2 cellular contexts compared by ENCODE assay signal in the genomic region with DNA sequence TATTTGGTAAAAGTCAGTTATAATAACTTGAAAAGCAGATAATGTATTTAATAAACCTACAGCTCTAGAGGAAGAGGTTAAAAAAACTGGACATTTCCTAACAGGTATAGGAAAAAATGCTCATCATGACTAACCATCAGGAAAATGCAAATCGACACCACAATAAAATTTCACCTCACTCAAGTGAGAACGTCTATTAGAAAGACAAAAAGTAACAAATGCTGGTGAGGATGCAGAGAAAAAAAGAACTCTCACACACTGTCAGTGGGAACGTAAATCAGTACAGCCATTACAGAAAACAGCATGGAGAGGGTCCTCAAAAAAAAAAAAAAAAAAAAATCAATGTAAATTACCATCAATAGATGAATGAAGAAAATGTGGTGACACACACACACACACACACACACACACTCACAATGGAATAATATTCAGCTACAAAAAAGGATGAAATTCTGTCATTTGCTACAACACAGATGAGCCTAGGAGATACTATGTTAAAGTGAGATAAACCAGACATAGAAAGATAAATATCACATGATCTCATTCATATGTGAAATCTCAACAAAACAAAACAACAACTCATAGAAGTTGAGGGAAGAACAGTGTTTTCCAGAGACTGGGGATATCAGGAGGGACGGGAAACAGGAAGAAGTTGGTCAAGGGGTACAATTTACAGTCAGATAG.
A peak's percentile ranks its signal among the peaks of the same experiment; 100 is the strongest.
TF ChIP-seq lines count a peak whose summit lies in the region.

No MANE protein-coding gene starts in this region.

TF ChIP-seq in HEK293, 187 proteins besides CTCF, POLR2A, EP300 and RAD21:
- TF ChIP-seq, protein P1, sequence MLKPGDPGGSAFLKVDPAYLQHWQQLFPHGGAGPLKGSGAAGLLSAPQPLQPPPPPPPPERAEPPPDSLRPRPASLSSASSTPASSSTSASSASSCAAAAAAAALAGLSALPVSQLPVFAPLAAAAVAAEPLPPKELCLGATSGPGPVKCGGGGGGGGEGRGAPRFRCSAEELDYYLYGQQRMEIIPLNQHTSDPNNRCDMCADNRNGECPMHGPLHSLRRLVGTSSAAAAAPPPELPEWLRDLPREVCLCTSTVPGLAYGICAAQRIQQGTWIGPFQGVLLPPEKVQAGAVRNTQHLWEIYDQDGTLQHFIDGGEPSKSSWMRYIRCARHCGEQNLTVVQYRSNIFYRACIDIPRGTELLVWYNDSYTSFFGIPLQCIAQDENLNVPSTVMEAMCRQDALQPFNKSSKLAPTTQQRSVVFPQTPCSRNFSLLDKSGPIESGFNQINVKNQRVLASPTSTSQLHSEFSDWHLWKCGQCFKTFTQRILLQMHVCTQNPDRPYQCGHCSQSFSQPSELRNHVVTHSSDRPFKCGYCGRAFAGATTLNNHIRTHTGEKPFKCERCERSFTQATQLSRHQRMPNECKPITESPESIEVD (tag by site-specific recombination; IDR thresholded peaks at IDR 0.05), result peak; percentile 58
- peak; percentile 42; the same call in 1 of the 2 replicates for TF ChIP-seq ZNF146 (tag by site-specific recombination; IDR thresholded peaks at IDR 0.05)
- TF ChIP-seq PRDM1 (tag by site-specific recombination; IDR thresholded peaks at IDR 0.05), result peak; percentile 56; the same call in 1 of the 2 replicates
- no peak for TF ChIP-seq ZNF529 (tag by site-specific recombination; IDR thresholded peaks at IDR 0.05; ENCODE audit: insufficient replicate concordance)
- TF ChIP-seq, protein P2, sequence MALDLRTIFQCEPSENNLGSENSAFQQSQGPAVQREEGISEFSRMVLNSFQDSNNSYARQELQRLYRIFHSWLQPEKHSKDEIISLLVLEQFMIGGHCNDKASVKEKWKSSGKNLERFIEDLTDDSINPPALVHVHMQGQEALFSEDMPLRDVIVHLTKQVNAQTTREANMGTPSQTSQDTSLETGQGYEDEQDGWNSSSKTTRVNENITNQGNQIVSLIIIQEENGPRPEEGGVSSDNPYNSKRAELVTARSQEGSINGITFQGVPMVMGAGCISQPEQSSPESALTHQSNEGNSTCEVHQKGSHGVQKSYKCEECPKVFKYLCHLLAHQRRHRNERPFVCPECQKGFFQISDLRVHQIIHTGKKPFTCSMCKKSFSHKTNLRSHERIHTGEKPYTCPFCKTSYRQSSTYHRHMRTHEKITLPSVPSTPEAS (tag by site-specific recombination; IDR thresholded peaks at IDR 0.05), result peak; percentile 77
- TF ChIP-seq, protein P3, sequence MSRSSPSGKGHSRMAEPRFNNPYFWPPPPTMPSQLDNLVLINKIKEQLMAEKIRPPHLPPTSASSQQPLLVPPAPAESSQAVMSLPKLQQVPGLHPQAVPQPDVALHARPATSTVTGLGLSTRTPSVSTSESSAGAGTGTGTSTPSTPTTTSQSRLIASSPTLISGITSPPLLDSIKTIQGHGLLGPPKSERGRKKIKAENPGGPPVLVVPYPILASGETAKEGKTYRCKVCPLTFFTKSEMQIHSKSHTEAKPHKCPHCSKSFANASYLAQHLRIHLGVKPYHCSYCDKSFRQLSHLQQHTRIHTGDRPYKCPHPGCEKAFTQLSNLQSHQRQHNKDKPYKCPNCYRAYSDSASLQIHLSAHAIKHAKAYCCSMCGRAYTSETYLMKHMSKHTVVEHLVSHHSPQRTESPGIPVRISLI (tag by site-specific recombination; IDR thresholded peaks at IDR 0.05), result peak; percentile 41; the same call in 1 of the 2 replicates
- TF ChIP-seq, protein P4, sequence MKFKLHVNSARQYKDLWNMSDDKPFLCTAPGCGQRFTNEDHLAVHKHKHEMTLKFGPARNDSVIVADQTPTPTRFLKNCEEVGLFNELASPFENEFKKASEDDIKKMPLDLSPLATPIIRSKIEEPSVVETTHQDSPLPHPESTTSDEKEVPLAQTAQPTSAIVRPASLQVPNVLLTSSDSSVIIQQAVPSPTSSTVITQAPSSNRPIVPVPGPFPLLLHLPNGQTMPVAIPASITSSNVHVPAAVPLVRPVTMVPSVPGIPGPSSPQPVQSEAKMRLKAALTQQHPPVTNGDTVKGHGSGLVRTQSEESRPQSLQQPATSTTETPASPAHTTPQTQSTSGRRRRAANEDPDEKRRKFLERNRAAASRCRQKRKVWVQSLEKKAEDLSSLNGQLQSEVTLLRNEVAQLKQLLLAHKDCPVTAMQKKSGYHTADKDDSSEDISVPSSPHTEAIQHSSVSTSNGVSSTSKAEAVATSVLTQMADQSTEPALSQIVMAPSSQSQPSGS (tag by site-specific recombination; IDR thresholded peaks at IDR 0.05; ENCODE audit: low read depth), result no peak
- TF ChIP-seq, protein P5, sequence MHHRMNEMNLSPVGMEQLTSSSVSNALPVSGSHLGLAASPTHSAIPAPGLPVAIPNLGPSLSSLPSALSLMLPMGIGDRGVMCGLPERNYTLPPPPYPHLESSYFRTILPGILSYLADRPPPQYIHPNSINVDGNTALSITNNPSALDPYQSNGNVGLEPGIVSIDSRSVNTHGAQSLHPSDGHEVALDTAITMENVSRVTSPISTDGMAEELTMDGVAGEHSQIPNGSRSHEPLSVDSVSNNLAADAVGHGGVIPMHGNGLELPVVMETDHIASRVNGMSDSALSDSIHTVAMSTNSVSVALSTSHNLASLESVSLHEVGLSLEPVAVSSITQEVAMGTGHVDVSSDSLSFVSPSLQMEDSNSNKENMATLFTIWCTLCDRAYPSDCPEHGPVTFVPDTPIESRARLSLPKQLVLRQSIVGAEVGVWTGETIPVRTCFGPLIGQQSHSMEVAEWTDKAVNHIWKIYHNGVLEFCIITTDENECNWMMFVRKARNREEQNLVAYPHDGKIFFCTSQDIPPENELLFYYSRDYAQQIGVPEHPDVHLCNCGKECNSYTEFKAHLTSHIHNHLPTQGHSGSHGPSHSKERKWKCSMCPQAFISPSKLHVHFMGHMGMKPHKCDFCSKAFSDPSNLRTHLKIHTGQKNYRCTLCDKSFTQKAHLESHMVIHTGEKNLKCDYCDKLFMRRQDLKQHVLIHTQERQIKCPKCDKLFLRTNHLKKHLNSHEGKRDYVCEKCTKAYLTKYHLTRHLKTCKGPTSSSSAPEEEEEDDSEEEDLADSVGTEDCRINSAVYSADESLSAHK (tag by site-specific recombination; IDR thresholded peaks at IDR 0.05), result no peak

TF ChIP-seq in GM12878, 131 proteins besides CTCF, POLR2A, EP300 and RAD21:
- TF ChIP-seq GATAD2B (conservative IDR thresholded peaks at IDR 0.05; ENCODE audit: low read depth) (no peak), NBN (IDR thresholded peaks at IDR 0.05) (0 out of 2 replicates have a peak, but pooled peaks have one; percentile 31)
